14 cellular contexts compared by ENCODE assay signal in genomic region chr1:43881415-43881814, GRCh38.
DNase-seq lines count a peak whose midpoint lies in the region; ATAC-seq and TF ChIP-seq lines count a peak whose summit lies in the region.
"Had no signal": no experiment of that assay in that cellular context is flagged by ENCODE, and none has a peak within 500 bp of the region (broad histone marks: within the 10 kb centered on the region; RNA-seq: fewer than 3 reads in every experiment).

No MANE protein-coding gene starts in this region.

- TF ChIP-seq CTCF in DND-41 (IDR thresholded peaks at IDR 0.05; ENCODE audit: borderline replicate concordance, extremely low read depth, low read length, poor library complexity, severe bottlenecking) (peak; percentile 5), Loucy (conservative IDR thresholded peaks at IDR 0.05; ENCODE audit: low read length) (peak; percentile 50)

- H3K4me1 ChIP-seq in DND-41 (ENCODE audit: insufficient read depth, low read length) (no peaks in the 10 kb centered on the region), Loucy (ENCODE audit: insufficient read depth, low read length, poor library complexity, severe bottlenecking) (peaks cover 23% of the 10 kb centered on the region)
- H3K4me1 ChIP-seq: body of pancreas had no signal

- no peaks in the 10 kb centered on the region for H3K9me2 ChIP-seq in Loucy (replicated peaks; ENCODE audit: low read depth, low read length)

- no peaks in the 10 kb centered on the region for H3F3A ChIP-seq in Loucy (ENCODE audit: low read depth)

- H3K9me3 ChIP-seq in DND-41 (ENCODE audit: insufficient read depth, low read length, severe bottlenecking) (no peaks in the 10 kb centered on the region), Loucy (ENCODE audit: insufficient read depth, low read depth, low read length) (no peaks in the 10 kb centered on the region)
- H3K9me3 ChIP-seq: body of pancreas, MG63 had no signal

- no peak overlapping the region for H3K9ac ChIP-seq in DND-41 (ENCODE audit: low read depth, low read length)
- no peak overlapping the region for H3K9ac ChIP-seq in Loucy (ENCODE audit: low read depth, low read length, poor library complexity, severe bottlenecking)

- H3K27me3 ChIP-seq in DND-41 (ENCODE audit: insufficient read depth, low read length, poor library complexity) = no peaks in the 10 kb centered on the region
- H3K27me3 ChIP-seq in Loucy (ENCODE audit: insufficient read depth, low read length, poor library complexity, severe bottlenecking) = no peaks in the 10 kb centered on the region
- H3K27me3 ChIP-seq: body of pancreas, MG63 had no signal

- peaks cover 12% of the 10 kb centered on the region; the same call in 1 of the 2 replicates for H3K36me3 ChIP-seq in DND-41 (ENCODE audit: insufficient read depth, low read length)
- H3K36me3 ChIP-seq in Loucy (ENCODE audit: insufficient read depth, low read length) = no peaks in the 10 kb centered on the region
- H3K36me3 ChIP-seq: MG63 had no signal

- ATAC-seq in DND-41 (ENCODE audit: insufficient read depth, low read depth) = no peak
- ATAC-seq in GM19324 (IDR thresholded peaks at IDR 0.05; ENCODE audit: low FRiP score, unreplicated experiment) = no peak
- no peak for ATAC-seq in GM21723 (IDR thresholded peaks at IDR 0.05; ENCODE audit: unreplicated experiment)
- ATAC-seq in HG03159 (IDR thresholded peaks at IDR 0.05; ENCODE audit: unreplicated experiment) = no peak
- no peak for ATAC-seq in HG02571 (IDR thresholded peaks at IDR 0.05; ENCODE audit: unreplicated experiment)
- ATAC-seq: body of pancreas; natural killer cell treated with Interleukin-12 subunit alpha and Interleukin-12 subunit beta and Interleukin-15 and Interleukin-18, amount 100 ng/mL, for 72 hours had no signal

- H3K27ac ChIP-seq in DND-41 (ENCODE audit: low read length) = 0 out of 2 replicates have a peak overlapping the region, but pooled peaks have one; percentile 10
- H3K27ac ChIP-seq: body of pancreas, C4-2B had no signal

- H2AFZ ChIP-seq in DND-41 (ENCODE audit: low read depth, low read length) = no peak overlapping the region
- no peak overlapping the region for H2AFZ ChIP-seq in Loucy (ENCODE audit: low read length)

- H3K4me3 ChIP-seq in DND-41 (ENCODE audit: low read depth in 1 of 2, low read length in 2 of 2) (no peak overlapping the region), Loucy (ENCODE audit: low read length, poor library complexity, severe bottlenecking) (no peak overlapping the region)
- H3K4me3 ChIP-seq: body of pancreas, MG63 had no signal

- DNase-seq in DND-41 (no peak), UCSD-AML1 (lab: John Stamatoyannopoulos, UW; ENCODE audit: unreplicated experiment) (peak; percentile 88), iPS-NIHi7 (ENCODE audit: extremely low spot score) (peak; percentile 56)
- DNase-seq: activated CD4-positive, alpha-beta memory T cell treated with anti-CD3 and anti-CD28 coated beads, Interleukin-2, amount 10 ng/mL, durations not matched to agents 7 days and 5 days; activated effector memory CD4-positive, alpha-beta T cell treated with anti-CD3 and anti-CD28 coated beads, Interleukin-2, amount 50 U/mL, for 16 hours; body of pancreas; MG63 had no signal

- H3K4me2 ChIP-seq in DND-41 (ENCODE audit: insufficient read depth, low read length) (no peak overlapping the region), Loucy (ENCODE audit: low read depth, low read length, poor library complexity, severe bottlenecking) (no peak overlapping the region)

- H4K20me1 ChIP-seq in DND-41 (ENCODE audit: insufficient read depth, low read length) (no peaks in the 10 kb centered on the region), Loucy (ENCODE audit: insufficient read depth, low read length, poor library complexity, severe bottlenecking) (no peaks in the 10 kb centered on the region)

- no peaks in the 10 kb centered on the region for H3K79me2 ChIP-seq in DND-41 (ENCODE audit: insufficient read depth, low read length)
- no peaks in the 10 kb centered on the region for H3K79me2 ChIP-seq in Loucy (ENCODE audit: insufficient read depth, low read length)
